ENCODE assay signal across 35 cellular contexts in the genomic region with DNA sequence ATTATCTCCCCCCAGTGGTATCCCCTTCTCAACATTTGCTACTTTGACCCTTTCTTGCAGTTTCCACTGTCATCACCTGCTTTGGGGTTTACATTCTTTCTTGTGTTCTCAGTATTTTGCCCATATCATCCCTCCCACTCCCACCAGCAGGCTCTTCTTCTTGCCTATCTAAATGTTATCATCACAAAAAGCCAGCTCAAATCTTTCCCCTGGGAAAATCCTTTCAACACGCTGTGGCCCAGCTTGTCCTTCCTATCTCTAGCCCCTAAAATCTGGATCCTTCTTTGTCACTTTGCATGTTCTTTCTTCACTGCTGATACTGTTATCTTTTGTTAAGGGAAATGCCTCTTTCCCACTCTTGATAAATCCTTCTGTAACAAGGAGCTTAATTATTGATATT.
"Had no signal": no experiment of that assay in that cellular context is flagged by ENCODE, and none has a peak within 500 bp of the region (broad histone marks: within the 10 kb centered on the region; RNA-seq: fewer than 3 reads in every experiment).

No MANE protein-coding gene starts in this region.

- H3K4me1 Mint-ChIP-seq: activated CD4-positive, alpha-beta memory T cell treated with anti-CD3 and anti-CD28 coated beads, Interleukin-2, amount 10 ng/mL, durations not matched to agents 7 days and 5 days; activated CD4-positive, alpha-beta T cell treated with anti-CD3 and anti-CD28 coated beads for 36 hours; activated CD4-positive, alpha-beta T cell treated with anti-CD3 and anti-CD28 coated beads, Interleukin-2, amount 10 ng/mL, durations not matched to agents 7 days and 5 days; activated CD8-positive, alpha-beta memory T cell treated with anti-CD3 and anti-CD28 coated beads, Interleukin-2, amount 10 ng/mL, durations not matched to agents 7 days and 5 days; activated naive CD8-positive, alpha-beta T cell treated with anti-CD3 and anti-CD28 coated beads for 36 hours had no signal

- H3K4me1 ChIP-seq: adrenal gland, body of pancreas, breast epithelium had no signal

- H3K27me3 Mint-ChIP-seq: activated CD4-positive, alpha-beta memory T cell treated with anti-CD3 and anti-CD28 coated beads, Interleukin-2, amount 10 ng/mL, durations not matched to agents 7 days and 5 days; activated CD4-positive, alpha-beta T cell treated with anti-CD3 and anti-CD28 coated beads for 36 hours; activated CD4-positive, alpha-beta T cell treated with anti-CD3 and anti-CD28 coated beads, Interleukin-2, amount 10 ng/mL, durations not matched to agents 7 days and 5 days; activated CD8-positive, alpha-beta memory T cell treated with anti-CD3 and anti-CD28 coated beads, Interleukin-2, amount 10 ng/mL, durations not matched to agents 7 days and 5 days; activated naive CD8-positive, alpha-beta T cell treated with anti-CD3 and anti-CD28 coated beads for 36 hours; activated T-cell treated with anti-CD3 and anti-CD28 coated beads, Interleukin-2, amount 50 U/mL, for 24 hours had no signal

- DNase-seq: activated CD4-positive, alpha-beta memory T cell treated with anti-CD3 and anti-CD28 coated beads, Interleukin-2, amount 10 ng/mL, durations not matched to agents 7 days and 5 days; activated CD4-positive, alpha-beta T cell treated with anti-CD3 and anti-CD28 coated beads for 1 hour; activated CD4-positive, alpha-beta T cell treated with anti-CD3 and anti-CD28 coated beads for 36 hours; activated CD4-positive, alpha-beta T cell treated with anti-CD3 and anti-CD28 coated beads for 48 hours; activated CD4-positive, alpha-beta T cell treated with anti-CD3 and anti-CD28 coated beads, Interleukin-2, amount 10 ng/mL, durations not matched to agents 7 days and 5 days; activated CD4-positive, alpha-beta T cell treated with anti-CD3 and anti-CD28 coated beads, Interleukin-2, amount 50 U/mL, for 48 hours; activated CD4-positive, CD25-positive, alpha-beta regulatory T cell; activated CD8-positive, alpha-beta memory T cell treated with anti-CD3 and anti-CD28 coated beads for 24 hours; activated CD8-positive, alpha-beta memory T cell treated with anti-CD3 and anti-CD28 coated beads, Interleukin-2, amount 10 ng/mL, durations not matched to agents 7 days and 5 days; activated CD8-positive, alpha-beta memory T cell treated with anti-CD3 and anti-CD28 coated beads, Interleukin-2, amount 50 U/mL, for 48 hours; activated CD8-positive, alpha-beta T cell treated with anti-CD3 and anti-CD28 coated beads, Interleukin-2, amount 10 ng/mL, durations not matched to agents 7 days and 5 days; activated effector memory CD4-positive, alpha-beta T cell treated with Interleukin-2 at 50 U/mL for 16 hours; activated gamma-delta T cell; activated naive CD4-positive, alpha-beta T cell treated with anti-CD3 and anti-CD28 coated beads for 36 hours; activated naive CD4-positive, alpha-beta T cell treated with anti-CD3 and anti-CD28 coated beads, Interleukin-2, amount 50 U/mL, for 16 hours; activated naive CD8-positive, alpha-beta T cell treated with anti-CD3 and anti-CD28 coated beads for 36 hours; activated T-cell treated with anti-CD3 and anti-CD28 coated beads, Interleukin-2, amount 50 U/mL, for 24 hours; activated T-cell treated with anti-CD3 and anti-CD28 coated beads, Interleukin-2, amount 50 U/mL, for 48 hours; adrenal gland; amniotic stem cell; aorta; body of pancreas; brain microvascular endothelial cell; central memory CD4-positive, alpha-beta T cell; SW 1271; T-helper 1 cell; T-helper 2 cell; T-helper 9 cell had no signal

- H3K4me3 Mint-ChIP-seq: activated CD4-positive, alpha-beta memory T cell treated with anti-CD3 and anti-CD28 coated beads, Interleukin-2, amount 10 ng/mL, durations not matched to agents 7 days and 5 days; activated CD4-positive, alpha-beta T cell treated with anti-CD3 and anti-CD28 coated beads for 36 hours; activated CD4-positive, alpha-beta T cell treated with anti-CD3 and anti-CD28 coated beads, Interleukin-2, amount 10 ng/mL, durations not matched to agents 7 days and 5 days; activated CD8-positive, alpha-beta memory T cell treated with anti-CD3 and anti-CD28 coated beads, Interleukin-2, amount 10 ng/mL, durations not matched to agents 7 days and 5 days; activated CD8-positive, alpha-beta T cell treated with anti-CD3 and anti-CD28 coated beads, Interleukin-2, amount 10 ng/mL, durations not matched to agents 7 days and 5 days; activated naive CD4-positive, alpha-beta T cell treated with anti-CD3 and anti-CD28 coated beads for 36 hours; activated naive CD8-positive, alpha-beta T cell treated with anti-CD3 and anti-CD28 coated beads for 36 hours; activated T-cell treated with anti-CD3 and anti-CD28 coated beads, Interleukin-2, amount 50 U/mL, for 24 hours; T-helper 1 cell treated with Interleukin-12 subunit alpha and Interleukin-12 subunit beta and Interleukin-4 antibody, amounts not matched to agents 30 μg/mL and 1 μg/mL, for 36 hours; T-helper 2 cell treated with Interferon-gamma antibody and Interleukin-4, amounts not matched to agents 5 μg/mL and 100 μg/mL, for 36 hours; WTC11 had no signal

- H3K36me3 Mint-ChIP-seq: activated CD8-positive, alpha-beta memory T cell treated with anti-CD3 and anti-CD28 coated beads, Interleukin-2, amount 10 ng/mL, durations not matched to agents 7 days and 5 days; activated naive CD8-positive, alpha-beta T cell treated with anti-CD3 and anti-CD28 coated beads for 36 hours; WTC11 had no signal

- H3K4me3 ChIP-seq: adrenal gland, body of pancreas, breast epithelium had no signal

- H3K36me3 ChIP-seq: adrenal gland, brain microvascular endothelial cell, breast epithelium had no signal

- H3K27me3 ChIP-seq: adrenal gland, body of pancreas, brain microvascular endothelial cell, breast epithelium had no signal

- H3K27ac Mint-ChIP-seq: activated CD4-positive, alpha-beta memory T cell treated with anti-CD3 and anti-CD28 coated beads, Interleukin-2, amount 10 ng/mL, durations not matched to agents 7 days and 5 days; activated CD4-positive, alpha-beta T cell treated with anti-CD3 and anti-CD28 coated beads for 36 hours; activated CD4-positive, alpha-beta T cell treated with anti-CD3 and anti-CD28 coated beads, Interleukin-2, amount 10 ng/mL, durations not matched to agents 7 days and 5 days; activated CD8-positive, alpha-beta memory T cell treated with anti-CD3 and anti-CD28 coated beads, Interleukin-2, amount 10 ng/mL, durations not matched to agents 7 days and 5 days; activated CD8-positive, alpha-beta T cell treated with anti-CD3 and anti-CD28 coated beads, Interleukin-2, amount 10 ng/mL, durations not matched to agents 7 days and 5 days; activated naive CD4-positive, alpha-beta T cell treated with anti-CD3 and anti-CD28 coated beads for 36 hours; activated naive CD4-positive, alpha-beta T cell treated with anti-CD3 and anti-CD28 coated beads, Interleukin-2, amount 50 U/mL, for 72 hours; activated naive CD8-positive, alpha-beta T cell treated with anti-CD3 and anti-CD28 coated beads for 36 hours; activated T-cell treated with anti-CD3 and anti-CD28 coated beads, Interleukin-2, amount 50 U/mL, for 24 hours; activated T-helper 2 cell treated with anti-CD3 and anti-CD28 coated beads, Interferon-gamma antibody, Interleukin-2, Interleukin-4, amounts not matched to agents 10 μg/mL and 5 μg/mL and 100 μg/mL, durations not matched to agents 14 hours and 24 hours and 36 hours; T-helper 1 cell treated with Interleukin-12 subunit alpha and Interleukin-12 subunit beta and Interleukin-4 antibody, amounts not matched to agents 30 μg/mL and 1 μg/mL, for 36 hours; T-helper 2 cell treated with Interferon-gamma antibody and Interleukin-4, amounts not matched to agents 5 μg/mL and 100 μg/mL, for 36 hours; WTC11 had no signal

- H3K9me3 Mint-ChIP-seq: activated CD4-positive, alpha-beta T cell treated with anti-CD3 and anti-CD28 coated beads, Interleukin-2, amount 10 ng/mL, durations not matched to agents 7 days and 5 days; activated naive CD4-positive, alpha-beta T cell treated with anti-CD3 and anti-CD28 coated beads for 36 hours; activated naive CD8-positive, alpha-beta T cell treated with anti-CD3 and anti-CD28 coated beads for 36 hours; activated T-helper 2 cell treated with anti-CD3 and anti-CD28 coated beads, Interferon-gamma antibody, Interleukin-2, Interleukin-4, amounts not matched to agents 10 μg/mL and 5 μg/mL and 100 μg/mL, durations not matched to agents 14 hours and 24 hours and 36 hours; T-helper 2 cell treated with Interferon-gamma antibody and Interleukin-4, amounts not matched to agents 5 μg/mL and 100 μg/mL, for 36 hours; WTC11 had no signal

- H3K27ac ChIP-seq: adrenal gland, body of pancreas, brain microvascular endothelial cell, breast epithelium, VCaP had no signal

- H3K9me3 ChIP-seq: adrenal gland, body of pancreas, breast epithelium had no signal
